1 cellular context compared by ENCODE assay signal in genomic region chr9:1916676-1917075, GRCh38.
TF ChIP-seq lines count a peak whose summit lies in the region.

No MANE protein-coding gene starts in this region.

TF ChIP-seq in IMR-90, 13 proteins besides CTCF, POLR2A, EP300 and RAD21 (continued from another document):
- no peak for TF ChIP-seq NFE2L2 (IDR thresholded peaks at IDR 0.05; ENCODE audit: low read depth, low read length)
- TF ChIP-seq BHLHE40 (IDR thresholded peaks at IDR 0.05; ENCODE audit: low read depth, low read length): no peak
- TF ChIP-seq MAZ (IDR thresholded peaks at IDR 0.05; ENCODE audit: borderline replicate concordance, low read depth, low read length): no peak
- TF ChIP-seq MAFK (IDR thresholded peaks at IDR 0.05; ENCODE audit: low read depth, low read length): no peak
TF ChIP-seq in IMR-90: peak in this region for 0.
